Comparison of ENCODE assay signal across 16 cellular contexts in the genomic region with DNA sequence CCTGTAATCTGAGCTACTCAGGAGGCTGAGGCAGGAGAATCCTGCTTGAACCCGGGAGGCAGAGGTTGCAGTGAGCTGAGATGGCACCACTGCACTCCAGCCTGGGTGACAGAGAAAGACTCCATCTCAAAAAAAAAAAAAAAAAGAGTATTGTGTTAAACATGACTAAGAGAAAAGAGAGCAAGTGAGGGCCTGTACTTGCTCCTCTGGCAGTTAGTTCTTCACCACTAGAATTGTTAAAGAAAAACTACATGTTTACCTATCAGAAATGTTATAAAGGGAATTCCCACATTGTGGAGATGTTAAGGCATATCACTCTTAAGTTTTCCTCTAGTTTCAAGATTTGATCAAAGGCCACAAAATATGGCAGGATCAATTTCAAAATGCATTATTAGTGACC.
DNase-seq lines count a peak whose midpoint lies in the region; ATAC-seq and TF ChIP-seq lines count a peak whose summit lies in the region.
"Had no signal": no experiment of that assay in that cellular context is flagged by ENCODE, and none has a peak within 500 bp of the region (broad histone marks: within the 10 kb centered on the region; RNA-seq: fewer than 3 reads in every experiment).

No MANE protein-coding gene starts in this region.

- H4K20me1 ChIP-seq in mammary epithelial cell (ENCODE audit: insufficient read depth, low read length) (no peaks in the 10 kb centered on the region), smooth muscle cell (ENCODE audit: low read depth) (no peaks in the 10 kb centered on the region)

- peaks cover 6% of the 10 kb centered on the region for H3K4me1 Mint-ChIP-seq in MCF 10A (ENCODE audit: insufficient read depth, unreplicated experiment)
- H3K4me1 Mint-ChIP-seq: CD14-positive monocyte, H9 had no signal

- POLR2A ChIA-PET in MCF 10A (lab: Yijun Ruan, JAX) = interaction anchor here (0.7 to 0.9 kb wide), 2 partner anchors 40 to 79 kb away, joined by 3 read pairs; no protein-coding TSS in a partner anchor

- BruUV-seq in mammary epithelial cell (replicated peaks; lab: Mats Ljungman, UMichigan) (no TSS peak), MCF 10A (replicated peaks; lab: Mats Ljungman, UMichigan) (no TSS peak)

- peak; percentile 80 for DNase-seq in mammary epithelial cell
- DNase-seq in MCF 10A (ENCODE audit: unreplicated experiment) = no peak
- DNase-seq in esophagus squamous epithelium (lab: John Stamatoyannopoulos, UW) = no peak
- DNase-seq in smooth muscle cell (lab: John Stamatoyannopoulos, UW; ENCODE audit: unreplicated experiment) = no peak
- DNase-seq in NOMO-1 treated with dmso at 0.1 percent for 144 hours (lab: John Stamatoyannopoulos, UW; ENCODE audit: unreplicated experiment) = no peak
- DNase-seq in upper lobe of left lung = no peak
- DNase-seq: CD8-positive, alpha-beta T cell; COR-L47; DMS153; DMS79 treated with DMSO at 0.1 percent for 48 hours; EL; GOT3; H9 had no signal

- H3K27me3 ChIP-seq in mammary epithelial cell (ENCODE audit: insufficient read depth, low read length) (no peaks in the 10 kb centered on the region), esophagus squamous epithelium (no peaks in the 10 kb centered on the region), smooth muscle cell (ENCODE audit: low read depth) (no peaks in the 10 kb centered on the region), upper lobe of left lung (no peaks in the 10 kb centered on the region)

- no peak overlapping the region for H3K9ac ChIP-seq in mammary epithelial cell (ENCODE audit: insufficient read depth, low read length)
- no peak overlapping the region for H3K9ac ChIP-seq in smooth muscle cell (ENCODE audit: low read depth)

- no peak overlapping the region for H3K4me3 Mint-ChIP-seq in MCF 10A (ENCODE audit: unreplicated experiment)
- H3K4me3 Mint-ChIP-seq: CD14-positive monocyte; CD8-positive, alpha-beta T cell; H9 had no signal

- 0% methylated on average over 1 of the region's 1 CpG for WGBS in mammary epithelial cell (ENCODE audit: low coverage, missing lambda C conversion rate)
- 40 to 50% methylated on average over 1 of the region's 1 CpG for WGBS in esophagus squamous epithelium, 2 donors
- WGBS in smooth muscle cell (ENCODE audit: low lambda C conversion rate) = 100% methylated on average over 1 of the region's 1 CpG
- 75 to 91% methylated on average over 1 of the region's 1 CpG for WGBS in upper lobe of left lung, 2 donors

- in situ Hi-C loops in mammary epithelial cell (cut with MboI; ENCODE audit: low sequenced_read_pairs in 2 of 2) = no loop called here

- H3K4me1 ChIP-seq in mammary epithelial cell (ENCODE audit: insufficient read depth, low read length) (peaks cover 20% of the 10 kb centered on the region), esophagus squamous epithelium (peaks cover 7 to 48% (median 13%) of the 10 kb centered on the region in 3 donors), smooth muscle cell (ENCODE audit: low read depth) (no peaks in the 10 kb centered on the region), upper lobe of left lung (no peaks in the 10 kb centered on the region)

- intact Hi-C loops in mammary epithelial cell (cut with micrococcal nuclease) (no loop called here), MCF 10A (cut with micrococcal nuclease) (no loop called here), esophagus squamous epithelium (cut with DNase I) (no loop called here)

- TF ChIP-seq POLR2A in esophagus squamous epithelium (IDR thresholded peaks at IDR 0.05) = no peak
- TF ChIP-seq POLR2A in GM18505 (IDR thresholded peaks at IDR 0.05; ENCODE audit: borderline replicate concordance, extremely low read depth, insufficient read depth, insufficient read length) = no peak
- no peak for TF ChIP-seq POLR2A in upper lobe of left lung (IDR thresholded peaks at IDR 0.05)

- peak overlapping the region; percentile 37 for H3K4me2 ChIP-seq in mammary epithelial cell (ENCODE audit: insufficient read depth, low read depth, low read length)
- no peak overlapping the region for H3K4me2 ChIP-seq in smooth muscle cell

- CTCF ChIA-PET in mammary epithelial cell (lab: Charles Lee; ENCODE audit: low non-redundant PET) (interaction anchor here (0.7 kb wide), 1 partner anchor 41 kb away, joined by 3 read pairs; no protein-coding TSS in a partner anchor), MCF 10A (lab: Yijun Ruan, JAX) (no interaction called here)

- ATAC-seq in GM18505 (IDR thresholded peaks at IDR 0.05; ENCODE audit: unreplicated experiment) (no peak), upper lobe of left lung (ENCODE audit: low FRiP score in 2 of 2) (no peak)
- ATAC-seq: CD8-positive, alpha-beta T cell had no signal

- H3K9me3 Mint-ChIP-seq in MCF 10A (ENCODE audit: unreplicated experiment) = no peaks in the 10 kb centered on the region
- H3K9me3 Mint-ChIP-seq: H9 had no signal

- H3K4me3 ChIP-seq in mammary epithelial cell (replicated peaks in 1 of 3; ENCODE audit: insufficient read depth in 1 of 3, low read depth in 2 of 3, low read length in 3 of 3) (no peak overlapping the region), esophagus squamous epithelium (no peak overlapping the region), smooth muscle cell (no peak overlapping the region), upper lobe of left lung (no peak overlapping the region)

- peak overlapping the region; percentile 74 for H3K27ac ChIP-seq in mammary epithelial cell (ENCODE audit: insufficient read depth, low read depth, low read length)
- peak overlapping the region in 3 of 4 donors; percentile 51 to 58 (median 52) for H3K27ac ChIP-seq in esophagus squamous epithelium
- peak overlapping the region; percentile 38 for H3K27ac ChIP-seq in smooth muscle cell (ENCODE audit: low read depth)
- no peak overlapping the region for H3K27ac ChIP-seq in upper lobe of left lung
- H3K27ac ChIP-seq: 22Rv1 had no signal

- dilution Hi-C loops in mammary epithelial cell (cut with HindIII; ENCODE audit: low sequenced_read_pairs) = no loop called here

- H3K79me2 ChIP-seq in mammary epithelial cell (ENCODE audit: insufficient read depth, low read length) = no peaks in the 10 kb centered on the region
- H3K79me2 ChIP-seq in smooth muscle cell (ENCODE audit: low read depth) = no peaks in the 10 kb centered on the region

- H2AFZ ChIP-seq in mammary epithelial cell (ENCODE audit: low read depth, low read length) (no peak overlapping the region), smooth muscle cell (ENCODE audit: low read depth) (no peak overlapping the region)

- H3F3A ChIP-seq in smooth muscle cell (ENCODE audit: low read depth) = no peaks in the 10 kb centered on the region

- no peaks in the 10 kb centered on the region for H3K36me3 Mint-ChIP-seq in MCF 10A (ENCODE audit: insufficient read depth, unreplicated experiment)
- H3K36me3 Mint-ChIP-seq: CD14-positive monocyte; CD8-positive, alpha-beta T cell had no signal

- no peaks in the 10 kb centered on the region for H3K27me3 Mint-ChIP-seq in MCF 10A (ENCODE audit: insufficient read depth, unreplicated experiment)

- H3K9me3 ChIP-seq in mammary epithelial cell (replicated peaks; ENCODE audit: insufficient read depth, low read length) (no peaks in the 10 kb centered on the region), esophagus squamous epithelium (no peaks in the 10 kb centered on the region), smooth muscle cell (replicated peaks; ENCODE audit: low read depth) (no peaks in the 10 kb centered on the region), upper lobe of left lung (no peaks in the 10 kb centered on the region)

- TF ChIP-seq CTCF in mammary epithelial cell (conservative IDR thresholded peaks at IDR 0.05 in 1 of 2, IDR thresholded peaks at IDR 0.05 in 1 of 2; ENCODE audit: extremely low read depth in 1 of 2, insufficient read depth in 1 of 2, low read depth in 1 of 2, low read length in 2 of 2) (no peak), MCF 10A (IDR thresholded peaks at IDR 0.05; ENCODE audit: unreplicated experiment) (no peak), esophagus squamous epithelium (IDR thresholded peaks at IDR 0.05) (no peak), smooth muscle cell (IDR thresholded peaks at IDR 0.05; ENCODE audit: borderline replicate concordance, insufficient read depth, poor library complexity, severe bottlenecking) (no peak), upper lobe of left lung (IDR thresholded peaks at IDR 0.05) (no peak)

- no peak for TF ChIP-seq EP300 in upper lobe of left lung (IDR thresholded peaks at IDR 0.05)

- H3K36me3 ChIP-seq in mammary epithelial cell (ENCODE audit: insufficient read depth, low read length) = no peaks in the 10 kb centered on the region
- no peaks in the 10 kb centered on the region for H3K36me3 ChIP-seq in esophagus squamous epithelium
- H3K36me3 ChIP-seq in smooth muscle cell (ENCODE audit: low read depth) = no peaks in the 10 kb centered on the region
- H3K36me3 ChIP-seq in upper lobe of left lung = no peaks in the 10 kb centered on the region

- no peak overlapping the region for H3K27ac Mint-ChIP-seq in MCF 10A (ENCODE audit: low read depth, unreplicated experiment)
- H3K27ac Mint-ChIP-seq: CD14-positive monocyte; CD8-positive, alpha-beta T cell; H9 had no signal

Comparison
In these comparisons a context has a peak if more than half of its experiments do, and no peak if none do; other contexts are left out.
1. H3K27ac ChIP-seq: peak in mammary epithelial cell (single experiment), esophagus squamous epithelium (3 of 4) and smooth muscle cell (single experiment); none in upper lobe of left lung (0 of 4).